Comparison of ENCODE assay signal across 33 cellular contexts in genomic region chr1:159962176-159962575, GRCh38. TPM values are rescaled to one million over a fixed set of nuclear protein-coding genes. Genes with fewer than 3 reads are reported as not detected.
DNase-seq lines count a peak whose midpoint lies in the region; ATAC-seq and TF ChIP-seq lines count a peak whose summit lies in the region.
"Had no signal": no experiment of that assay in that cellular context is flagged by ENCODE, and none has a peak within 500 bp of the region (broad histone marks: within the 10 kb centered on the region; RNA-seq: fewer than 3 reads in every experiment).

No MANE protein-coding gene starts in this region.

- H3K4me1 Mint-ChIP-seq in H9, result peaks cover 20 to 22% of the 10 kb centered on the region in 2 experiments
- H3K4me1 Mint-ChIP-seq: activated CD4-positive, alpha-beta T cell treated with anti-CD3 and anti-CD28 coated beads, Interleukin-2, amount 10 ng/mL, durations not matched to agents 24 days and 14 days; activated naive CD4-positive, alpha-beta T cell treated with anti-CD3 and anti-CD28 coated beads, Interleukin-2, amount 50 U/mL, for 24 hours; CD4-positive, CD25-positive, alpha-beta regulatory T cell; central memory CD8-positive, alpha-beta T cell; immature natural killer cell had no signal

- no peak overlapping the region for H2AFZ ChIP-seq in H9 (ENCODE audit: low read length)

- H4K20me1 ChIP-seq in H9 (ENCODE audit: control insufficient read depth, insufficient read depth, insufficient read length), result peaks cover 2% of the 10 kb centered on the region

- no peak overlapping the region for H2BK15ac ChIP-seq in H9 (ENCODE audit: low read depth, low read length)

- no peak overlapping the region for H4K91ac ChIP-seq in H9 (ENCODE audit: insufficient read length, low read depth, low read length)

- no peak overlapping the region for H2BK20ac ChIP-seq in H9 (ENCODE audit: low read depth, low read length, poor library complexity, severe bottlenecking)

- no peak for TF ChIP-seq POLR2A in stomach (IDR thresholded peaks at IDR 0.05)

- no peak overlapping the region for H3K4me3 Mint-ChIP-seq in H9
- H3K4me3 Mint-ChIP-seq: activated CD4-positive, alpha-beta T cell treated with anti-CD3 and anti-CD28 coated beads, Interleukin-2, amount 10 ng/mL, durations not matched to agents 24 days and 14 days; activated naive CD4-positive, alpha-beta T cell treated with anti-CD3 and anti-CD28 coated beads, Interleukin-2, amount 50 U/mL, for 24 hours; CD4-positive, CD25-positive, alpha-beta regulatory T cell; central memory CD8-positive, alpha-beta T cell; immature natural killer cell had no signal

- no peak overlapping the region for H3K4me2 ChIP-seq in H9 (ENCODE audit: insufficient read depth, insufficient read length, low read length)

- H3K4ac ChIP-seq in H9 (ENCODE audit: low read depth, low read length), result no peak overlapping the region

- H3K79me2 ChIP-seq in H9 (ENCODE audit: insufficient read depth, low read length), result no peaks in the 10 kb centered on the region

- ATAC-seq in HG03469 (IDR thresholded peaks at IDR 0.05; ENCODE audit: unreplicated experiment) (no peak), GM18873 (IDR thresholded peaks at IDR 0.05; ENCODE audit: low FRiP score, unreplicated experiment) (no peak)
- ATAC-seq: left lung had no signal

- peak overlapping the region; percentile 83 for H3K4me3 ChIP-seq in adipocyte (ENCODE audit: low read length)
- peak overlapping the region; percentile 56 for H3K4me3 ChIP-seq in fibroblast of pulmonary artery (replicated peaks; ENCODE audit: low read depth, low read length)
- peak overlapping the region in 3 of 4 donors; percentile 25 to 34 (median 28) for H3K4me3 ChIP-seq in stomach
- H3K4me3 ChIP-seq: left lung, SJSA1, tibial artery had no signal

- DNase-seq in H9 (peak; percentile 7), adipocyte (ENCODE audit: low read depth) (no peak), fibroblast of pulmonary artery (ENCODE audit: low read depth) (no peak), stomach (no peak), AG08395 (ENCODE audit: low spot score) (no peak), D341Med (ENCODE audit: low spot score) (no peak)
- DNase-seq: activated CD4-positive, alpha-beta T cell treated with anti-CD3 and anti-CD28 coated beads, Interleukin-2, amount 10 ng/mL, durations not matched to agents 24 days and 14 days; activated CD8-positive, alpha-beta memory T cell treated with anti-CD3 and anti-CD28 coated beads for 24 hours; activated T-cell treated with anti-CD3 and anti-CD28 coated beads for 4 hours; CD4-positive, CD25-positive, alpha-beta regulatory T cell; DND-41; GF-D8; immature natural killer cell; left lung; mesendoderm; NCI-H1092; NCI-H1694 treated with DMSO at 0.1 percent for 48 hours; NCI-H2171 treated with DMSO at 0.1 percent for 48 hours; NCI-H510A; RPMI8226; stimulated activated CD4-positive, alpha-beta T cell treated with anti-CD3 and anti-CD28 coated beads, Interleukin-2, amount 100 ng/mL, for 48 hours; T1000; WERI-Rb-1 had no signal

- H2BK5ac ChIP-seq in H9 (ENCODE audit: insufficient read length, low read length), result no peak overlapping the region

- H2BK120ac ChIP-seq in H9 (ENCODE audit: low read depth, low read length, poor library complexity, severe bottlenecking), result no peak overlapping the region

- intact Hi-C loops in stomach (cut with DNase I; ENCODE audit: low total_unique reads), result no loop called here

- no peak overlapping the region for H3K56ac ChIP-seq in H9 (ENCODE audit: insufficient read length, low read depth, low read length)

- H3K9ac ChIP-seq in H9 (ENCODE audit: extremely low read depth, insufficient read length, low read length) (no peak overlapping the region), adipocyte (ENCODE audit: low read length) (peak overlapping the region; percentile 82)

- TF ChIP-seq CTCF in H9 (conservative IDR thresholded peaks at IDR 0.05) (no peak), fibroblast of pulmonary artery (IDR thresholded peaks at IDR 0.05; ENCODE audit: low read length, missing control alignments) (no peak), stomach (IDR thresholded peaks at IDR 0.05) (no peak)

- peaks cover 6% of the 10 kb centered on the region; the same call in 1 of the 2 replicates for H3K27me3 Mint-ChIP-seq in H9 (ENCODE audit: low read depth)

- H3K79me1 ChIP-seq in H9 (ENCODE audit: insufficient read depth, low read depth, low read length, poor library complexity, severe bottlenecking), result no peaks in the 10 kb centered on the region

- H3K27me3 ChIP-seq in H9 (ENCODE audit: insufficient read depth, low read length) (no peaks in the 10 kb centered on the region), adipocyte (replicated peaks; ENCODE audit: control insufficient read depth, insufficient read depth, low read length) (no peaks in the 10 kb centered on the region), stomach (no peaks in the 10 kb centered on the region)
- H3K27me3 ChIP-seq: tibial artery had no signal

- WGBS in H9 (ENCODE audit: extremely low coverage, insufficient read length, low lambda C conversion rate), result no CpG with 5 or more reads among the region's 11 CpGs
- WGBS in stomach, 5 donors, result 83 to 90% (median 88%) methylated on average over 11 of the region's 11 CpGs

- no peak overlapping the region for H3K27ac Mint-ChIP-seq in H9
- H3K27ac Mint-ChIP-seq: activated CD4-positive, alpha-beta T cell treated with anti-CD3 and anti-CD28 coated beads, Interleukin-2, amount 10 ng/mL, durations not matched to agents 24 days and 14 days; activated naive CD4-positive, alpha-beta T cell treated with anti-CD3 and anti-CD28 coated beads, Interleukin-2, amount 50 U/mL, for 24 hours; activated T-helper 2 cell treated with anti-CD3 and anti-CD28 coated beads, Interferon-gamma antibody, Interleukin-2, Interleukin-4, amounts not matched to agents 10 μg/mL and 5 μg/mL and 100 μg/mL, durations not matched to agents 14 hours and 24 hours and 36 hours; CD4-positive, CD25-positive, alpha-beta regulatory T cell had no signal

- no peak overlapping the region for H2AK5ac ChIP-seq in H9 (ENCODE audit: insufficient read length, low read length)

- no peaks in the 10 kb centered on the region for H3K36me3 Mint-ChIP-seq in H9 (ENCODE audit: insufficient read depth in 1 of 3, low read depth in 3 of 3)
- H3K36me3 Mint-ChIP-seq: activated naive CD4-positive, alpha-beta T cell treated with anti-CD3 and anti-CD28 coated beads, Interleukin-2, amount 50 U/mL, for 24 hours; CD4-positive, CD25-positive, alpha-beta regulatory T cell had no signal

- no peak for TF ChIP-seq EP300 in stomach (IDR thresholded peaks at IDR 0.05)

- no peaks in the 10 kb centered on the region for H3K9me3 ChIP-seq in H9 (ENCODE audit: control insufficient read depth, low read depth, low read length)
- H3K9me3 ChIP-seq in adipocyte (ENCODE audit: control insufficient read depth, low read length), result no peaks in the 10 kb centered on the region
- H3K9me3 ChIP-seq in stomach, result no peaks in the 10 kb centered on the region
- H3K9me3 ChIP-seq: left lung, SJSA1, tibial artery had no signal

- H2BK12ac ChIP-seq in H9 (ENCODE audit: insufficient read length, low read depth, low read length), result no peak overlapping the region

- H4K8ac ChIP-seq in H9 (replicated peaks; ENCODE audit: insufficient read length, low read depth, low read length), result no peak overlapping the region

- no peaks in the 10 kb centered on the region for H3K36me3 ChIP-seq in adipocyte (ENCODE audit: control insufficient read depth, insufficient read depth, low read length, severe bottlenecking)
- no peaks in the 10 kb centered on the region for H3K36me3 ChIP-seq in stomach
- H3K36me3 ChIP-seq: left lung, SJSA1, tibial artery, WERI-Rb-1 had no signal

- H3T11ph ChIP-seq in H9 (ENCODE audit: low read length), result no peak overlapping the region

- H3K18ac ChIP-seq in H9 (ENCODE audit: insufficient read length, low read depth, low read length), result no peak overlapping the region

- no peak overlapping the region for H3K23ac ChIP-seq in H9 (ENCODE audit: insufficient read length, low read depth, low read length)

- H3K23me2 ChIP-seq in H9 (ENCODE audit: insufficient read length, low read depth, low read length, poor library complexity, severe bottlenecking), result no peaks in the 10 kb centered on the region

- H3K27ac ChIP-seq in H9 (ENCODE audit: insufficient read length, low read depth, low read length) (no peak overlapping the region), stomach (peak overlapping the region; percentile 69 to 80 (median 73))
- H3K27ac ChIP-seq: left lung, SJSA1, tibial artery, WERI-Rb-1 had no signal

- H3K14ac ChIP-seq in H9 (ENCODE audit: insufficient read depth, low read length), result no peak overlapping the region

- H3K4me1 ChIP-seq in H9 (ENCODE audit: insufficient read depth, low read length) (no peaks in the 10 kb centered on the region), adipocyte (ENCODE audit: control insufficient read depth, insufficient read depth, low read length) (peaks cover 4% of the 10 kb centered on the region), stomach (peaks cover 0 to 9% (median 8%) of the 10 kb centered on the region in 4 donors)
- H3K4me1 ChIP-seq: left lung, SJSA1, tibial artery had no signal

- no peaks in the 10 kb centered on the region for H3K9me3 Mint-ChIP-seq in H9
- H3K9me3 Mint-ChIP-seq: activated CD4-positive, alpha-beta T cell treated with anti-CD3 and anti-CD28 coated beads, Interleukin-2, amount 10 ng/mL, durations not matched to agents 24 days and 14 days; activated naive CD4-positive, alpha-beta T cell treated with anti-CD3 and anti-CD28 coated beads, Interleukin-2, amount 50 U/mL, for 24 hours; activated T-helper 2 cell treated with anti-CD3 and anti-CD28 coated beads, Interferon-gamma antibody, Interleukin-2, Interleukin-4, amounts not matched to agents 10 μg/mL and 5 μg/mL and 100 μg/mL, durations not matched to agents 14 hours and 24 hours and 36 hours; central memory CD8-positive, alpha-beta T cell; immature natural killer cell had no signal

- no peak overlapping the region for H4K5ac ChIP-seq in H9 (ENCODE audit: insufficient read length, low read depth, low read length)

RNA-seq across cellular contexts. Expression of gene SLAMF9, which starts 8.1 kb away (rescaled TPM):
- total RNA-seq in H9 (2021) (not detected in 2 replicates), stomach (not detected)
- under 1 TPM in 1 of 3 donors, not detected in 2; 0.87 TPM for polyA plus RNA-seq in stomach
- total RNA-seq: activated CD4-positive, alpha-beta T cell treated with anti-CD3 and anti-CD28 coated beads, Interleukin-2, amount 10 ng/mL, durations not matched to agents 24 days and 14 days; activated T-helper 2 cell treated with anti-CD3 and anti-CD28 coated beads, Interferon-gamma antibody, Interleukin-2, Interleukin-4, amounts not matched to agents 10 μg/mL and 5 μg/mL and 100 μg/mL, durations not matched to agents 14 hours and 24 hours and 36 hours; CD4-positive, CD25-positive, alpha-beta regulatory T cell; dermis microvascular lymphatic vessel endothelial cell; HT-29; left lung; myocyte; SJSA1 had no signal
- polyA plus RNA-seq: CD4-positive, CD25-positive, alpha-beta regulatory T cell; immature natural killer cell had no signal

RNA-seq across cellular contexts. Expression of gene IGSF9, which starts 16.8 kb away (rescaled TPM):
- total RNA-seq in H9 (2021), result 11.3 and 12.3 TPM in 2 replicates
- total RNA-seq in stomach, result 10 to 100 TPM in 3 of 5 donors, 1 to 10 TPM in 2; 4.9 to 36.2 (median 15.6) TPM
- polyA plus RNA-seq in stomach, result 1 to 10 TPM; 2.0 to 8.2 (median 7.3) TPM
- total RNA-seq: activated CD4-positive, alpha-beta T cell treated with anti-CD3 and anti-CD28 coated beads, Interleukin-2, amount 10 ng/mL, durations not matched to agents 24 days and 14 days; activated T-helper 2 cell treated with anti-CD3 and anti-CD28 coated beads, Interferon-gamma antibody, Interleukin-2, Interleukin-4, amounts not matched to agents 10 μg/mL and 5 μg/mL and 100 μg/mL, durations not matched to agents 14 hours and 24 hours and 36 hours; CD4-positive, CD25-positive, alpha-beta regulatory T cell; dermis microvascular lymphatic vessel endothelial cell had no signal
- polyA plus RNA-seq: immature natural killer cell had no signal

RNA-seq across cellular contexts. Expression of gene TAGLN2, which starts 36.9 kb away (rescaled TPM):
- total RNA-seq in H9 (2021), result 76.7 and 80.5 TPM in 2 replicates
- 100 to 1,000 TPM in 4 of 5 donors, 10 to 100 TPM in 1; 49.0 to 445 (median 239) TPM for total RNA-seq in stomach
- polyA plus RNA-seq in stomach, result 1,000 to 10,000 TPM in 1 of 3 donors, 100 to 1,000 TPM in 2; 306 to 1,290 (median 583) TPM

Comparison
In these comparisons a context has a peak if more than half of its experiments do, and no peak if none do; other contexts are left out.
1. H3K4me3 ChIP-seq: peak in every context shown above with its lines; median percentile 83 in adipocyte; 56 in fibroblast of pulmonary artery; 28 in stomach.